Comparison of ENCODE assay signal across 9 cellular contexts in genomic region chr11:114059984-114060401, GRCh38. TPM values are rescaled to one million over a fixed set of nuclear protein-coding genes. Genes with fewer than 3 reads are reported as not detected.
DNase-seq lines count a peak whose midpoint lies in the region; ATAC-seq and TF ChIP-seq lines count a peak whose summit lies in the region.
"Had no signal": no experiment of that assay in that cellular context is flagged by ENCODE, and none has a peak within 500 bp of the region (broad histone marks: within the 10 kb centered on the region; RNA-seq: fewer than 3 reads in every experiment).

No MANE protein-coding gene starts in this region.

- peak; percentile 2 to 28 (median 4) for ATAC-seq in psoas muscle
- no peak for ATAC-seq in HG03469 (IDR thresholded peaks at IDR 0.05; ENCODE audit: unreplicated experiment)
- ATAC-seq: GM12878 had no signal

- peak overlapping the region; percentile 83 for H3K4me3 Mint-ChIP-seq in activated naive CD4-positive, alpha-beta T cell treated with anti-CD3 and anti-CD28 coated beads for 36 hours

- H3K9me3 Mint-ChIP-seq in activated naive CD4-positive, alpha-beta T cell treated with anti-CD3 and anti-CD28 coated beads for 36 hours: no peaks in the 10 kb centered on the region

- no peaks in the 10 kb centered on the region for H3K36me3 Mint-ChIP-seq in activated naive CD4-positive, alpha-beta T cell treated with anti-CD3 and anti-CD28 coated beads for 36 hours (ENCODE audit: low read depth)

- peak overlapping the region; percentile 97 for H3K4me3 ChIP-seq in psoas muscle
- H3K4me3 ChIP-seq: GM12878 had no signal

- no peak overlapping the region for H3K27ac Mint-ChIP-seq in activated naive CD4-positive, alpha-beta T cell treated with anti-CD3 and anti-CD28 coated beads for 36 hours

- peak overlapping the region; percentile 99 for H3K27ac ChIP-seq in psoas muscle

- H3K36me3 ChIP-seq in psoas muscle (ENCODE audit: insufficient read depth in 1 of 2, low read depth in 1 of 2): peaks cover 8 to 19% of the 10 kb centered on the region in 2 donors

- H3K27me3 Mint-ChIP-seq in activated naive CD4-positive, alpha-beta T cell treated with anti-CD3 and anti-CD28 coated beads for 36 hours (ENCODE audit: low read depth): peaks cover 24% of the 10 kb centered on the region

- no peaks in the 10 kb centered on the region for H3K9me3 ChIP-seq in psoas muscle

- whole genome bisulfite sequencing in psoas muscle, 3 donors: 0 to 1% (median 0%) methylated on average over 29 to 33 of the region's 33 CpGs

- peak; percentile 47 for DNase-seq in stimulated activated CD4-positive, alpha-beta T cell treated with anti-CD3 and anti-CD28 coated beads, Interleukin-15, amount 100 ng/mL, for 24 hours
- DNase-seq in stimulated activated CD4-positive, alpha-beta T cell treated with anti-CD3 and anti-CD28 coated beads, Interleukin-4, amount 100 ng/mL, for 1 hour: no peak
- DNase-seq in activated naive CD4-positive, alpha-beta T cell treated with anti-CD3 and anti-CD28 coated beads for 36 hours: peak; percentile 31
- peak; percentile 82 for DNase-seq in cardiac septum (ENCODE audit: low spot score)
- DNase-seq in psoas muscle: peak; percentile 42 to 76
- DNase-seq in NCI-H226: no peak
- no peak for DNase-seq in T1000 (lab: John Stamatoyannopoulos, UW)

- H3K4me1 Mint-ChIP-seq in activated naive CD4-positive, alpha-beta T cell treated with anti-CD3 and anti-CD28 coated beads for 36 hours (ENCODE audit: low read depth): peaks cover 8% of the 10 kb centered on the region

- intact Hi-C loops in activated naive CD4-positive, alpha-beta T cell treated with anti-CD3 and anti-CD28 coated beads for 36 hours (cut with micrococcal nuclease): loop anchor here (1.0 to 10.0 kb wide), 8 partner anchors 13 to 385 kb away; no protein-coding TSS in a partner anchor
- intact Hi-C loops in cardiac septum (cut with DNase I) (loop anchor here (1.0 to 2.0 kb wide), 4 partner anchors 23 to 200 kb away; no protein-coding TSS in a partner anchor), psoas muscle (cut with DNase I) (loop anchor here (1.0 to 5.0 kb wide), 7 partner anchors 23 to 197 kb away; no protein-coding TSS in a partner anchor)

- CTCF ChIA-PET in activated naive CD4-positive, alpha-beta T cell treated with anti-CD3 and anti-CD28 coated beads for 36 hours (lab: Charles Lee): interaction anchor here (1.0 to 1.8 kb wide), 6 partner anchors 11 to 200 kb away, joined by 3 to 9 read pairs (median 4); no protein-coding TSS in a partner anchor

- no peak for TF ChIP-seq CTCF in psoas muscle (IDR thresholded peaks at IDR 0.05)

- H3K4me1 ChIP-seq in psoas muscle: peaks cover 60% of the 10 kb centered on the region

- H3K27me3 ChIP-seq in psoas muscle (ENCODE audit: insufficient read depth in 3 of 3, low read length in 2 of 3): no peaks in the 10 kb centered on the region

RNA-seq across cellular contexts. Expression of gene ZBTB16, which starts 0.5 kb away (rescaled TPM):
- 1 to 10 TPM; 1.5 to 2.3 TPM for total RNA-seq in activated naive CD4-positive, alpha-beta T cell treated with anti-CD3 and anti-CD28 coated beads for 36 hours
- total RNA-seq in cardiac septum: 25.4 TPM
- 100 to 1,000 TPM in 3 of 4 donors, 10 to 100 TPM in 1; 11.7 to 299 (median 183) TPM for total RNA-seq in psoas muscle
- 10 to 100 TPM; 12.0 to 89.8 (median 45.2) TPM for polyA plus RNA-seq in psoas muscle
- polyA plus RNA-seq: GM12878 had no signal

Comparison
In these comparisons a context has a peak if more than half of its experiments do, and no peak if none do; other contexts are left out.
1. DNase-seq: peak in stimulated activated CD4-positive, alpha-beta T cell treated with anti-CD3 and anti-CD28 coated beads, Interleukin-15, amount 100 ng/mL, for 24 hours (single experiment), activated naive CD4-positive, alpha-beta T cell treated with anti-CD3 and anti-CD28 coated beads for 36 hours (single experiment), cardiac septum (single experiment) and psoas muscle (2 of 2); none in stimulated activated CD4-positive, alpha-beta T cell treated with anti-CD3 and anti-CD28 coated beads, Interleukin-4, amount 100 ng/mL, for 1 hour (single experiment), NCI-H226 (single experiment) and T1000 (single experiment).